ENCODE assay signal across 8 cellular contexts in genomic region chr18:23585897-23586248, GRCh38. TPM values are rescaled to one million over a fixed set of nuclear protein-coding genes. Genes with fewer than 3 reads are reported as not detected.
A peak's percentile ranks its signal among the peaks of the same experiment; 100 is the strongest.
DNase-seq lines count a peak whose midpoint lies in the region; ATAC-seq and TF ChIP-seq lines count a peak whose summit lies in the region.

No MANE protein-coding gene starts in this region.

- intact Hi-C loops in left ventricle myocardium inferior (cut with micrococcal nuclease) (loop anchor here (5.0 kb wide), 2 partner anchors 69 to 84 kb away; partner anchors contain the start of gene RMC1), Right ventricle myocardium inferior (cut with DNase I) (loop anchor here (1.0 to 5.0 kb wide), 2 partner anchors 70 to 84 kb away; partner anchors contain the start of gene RMC1)

- H3K4me1 ChIP-seq in left ventricle myocardium inferior = peaks cover 49% of the 10 kb centered on the region
- no peaks in the 10 kb centered on the region for H3K4me1 ChIP-seq in iPS DF 6.9 (ENCODE audit: control insufficient read depth, insufficient read depth, low read length)

- TF ChIP-seq CTCF in left ventricle myocardium inferior (IDR thresholded peaks at IDR 0.05; ENCODE audit: borderline replicate concordance) = no peak
- TF ChIP-seq CTCF in WI38 (IDR thresholded peaks at IDR 0.05; ENCODE audit: low read depth, low read length) = no peak

- H3K27ac ChIP-seq in left ventricle myocardium inferior (replicated peaks) (peak overlapping the region; percentile 99), iPS DF 6.9 (ENCODE audit: low read length) (no peak overlapping the region)

- peaks cover 40% of the 10 kb centered on the region for H3K4me1 Mint-ChIP-seq in stimulated activated naive CD8-positive, alpha-beta T cell treated with anti-CD3 and anti-CD28 coated beads, Interleukin-15, amount 100 ng/mL, for 72 hours

- ATAC-seq in Right ventricle myocardium inferior = no peak
- ATAC-seq in stimulated activated naive CD8-positive, alpha-beta T cell treated with anti-CD3 and anti-CD28 coated beads, Interleukin-15, amount 100 ng/mL, for 72 hours = no peak
- ATAC-seq in GM19328 (IDR thresholded peaks at IDR 0.05; ENCODE audit: unreplicated experiment) = no peak

- peak overlapping the region; percentile 81 for H3K4me3 ChIP-seq in left ventricle myocardium inferior
- H3K4me3 ChIP-seq in WI38 (ENCODE audit: low read depth, low read length) = peak overlapping the region; percentile 87
- peak overlapping the region; percentile 75 for H3K4me3 ChIP-seq in iPS DF 6.9 (ENCODE audit: low read length)

- no peaks in the 10 kb centered on the region for H3K9me3 ChIP-seq in left ventricle myocardium inferior (replicated peaks)
- no peaks in the 10 kb centered on the region for H3K9me3 ChIP-seq in iPS DF 6.9 (ENCODE audit: control insufficient read depth, insufficient read depth, low read length)

- WGBS in iPS DF 6.9 (ENCODE audit: insufficient coverage, insufficient read length) = no CpG with 5 or more reads among the region's 14 CpGs

- no peaks in the 10 kb centered on the region for H3K36me3 ChIP-seq in left ventricle myocardium inferior
- no peaks in the 10 kb centered on the region for H3K36me3 ChIP-seq in iPS DF 6.9 (ENCODE audit: control insufficient read depth, insufficient read depth, low read length)

- H3K27me3 Mint-ChIP-seq in stimulated activated naive CD8-positive, alpha-beta T cell treated with anti-CD3 and anti-CD28 coated beads, Interleukin-15, amount 100 ng/mL, for 72 hours = no peaks in the 10 kb centered on the region

- H3K27ac Mint-ChIP-seq in stimulated activated naive CD8-positive, alpha-beta T cell treated with anti-CD3 and anti-CD28 coated beads, Interleukin-15, amount 100 ng/mL, for 72 hours = peak overlapping the region; percentile 74 to 99

- H3K27me3 ChIP-seq in left ventricle myocardium inferior (ENCODE audit: low read depth) = peaks cover 22% of the 10 kb centered on the region
- no peaks in the 10 kb centered on the region for H3K27me3 ChIP-seq in iPS DF 6.9 (ENCODE audit: control insufficient read depth, insufficient read depth, low read length)

- DNase-seq in left ventricle myocardium inferior = no peak
- DNase-seq in Right ventricle myocardium inferior (ENCODE audit: missing footprints) = no peak
- no peak for DNase-seq in iPS DF 6.9 (ENCODE audit: low read depth, low spot score)
- DNase-seq in stimulated activated naive CD8-positive, alpha-beta T cell treated with anti-CD3 and anti-CD28 coated beads, Interleukin-15, amount 100 ng/mL, for 72 hours = no peak
- DNase-seq in NCI-H1048 (lab: John Stamatoyannopoulos, UW) = no peak
- DNase-seq in NCI-H2227 (lab: John Stamatoyannopoulos, UW; ENCODE audit: unreplicated experiment) = no peak

- H3K9me3 Mint-ChIP-seq in stimulated activated naive CD8-positive, alpha-beta T cell treated with anti-CD3 and anti-CD28 coated beads, Interleukin-15, amount 100 ng/mL, for 72 hours = no peaks in the 10 kb centered on the region

- H3K4me3 Mint-ChIP-seq in stimulated activated naive CD8-positive, alpha-beta T cell treated with anti-CD3 and anti-CD28 coated beads, Interleukin-15, amount 100 ng/mL, for 72 hours = peak overlapping the region; percentile 90 to 94

RNA-seq across cellular contexts. Expression of gene NPC1, which starts 0.4 kb away (rescaled TPM):
- total RNA-seq in left ventricle myocardium inferior (10.3 TPM), Right ventricle myocardium inferior (10.9 TPM)
